1 cellular context compared by ENCODE assay signal in the genomic region with DNA sequence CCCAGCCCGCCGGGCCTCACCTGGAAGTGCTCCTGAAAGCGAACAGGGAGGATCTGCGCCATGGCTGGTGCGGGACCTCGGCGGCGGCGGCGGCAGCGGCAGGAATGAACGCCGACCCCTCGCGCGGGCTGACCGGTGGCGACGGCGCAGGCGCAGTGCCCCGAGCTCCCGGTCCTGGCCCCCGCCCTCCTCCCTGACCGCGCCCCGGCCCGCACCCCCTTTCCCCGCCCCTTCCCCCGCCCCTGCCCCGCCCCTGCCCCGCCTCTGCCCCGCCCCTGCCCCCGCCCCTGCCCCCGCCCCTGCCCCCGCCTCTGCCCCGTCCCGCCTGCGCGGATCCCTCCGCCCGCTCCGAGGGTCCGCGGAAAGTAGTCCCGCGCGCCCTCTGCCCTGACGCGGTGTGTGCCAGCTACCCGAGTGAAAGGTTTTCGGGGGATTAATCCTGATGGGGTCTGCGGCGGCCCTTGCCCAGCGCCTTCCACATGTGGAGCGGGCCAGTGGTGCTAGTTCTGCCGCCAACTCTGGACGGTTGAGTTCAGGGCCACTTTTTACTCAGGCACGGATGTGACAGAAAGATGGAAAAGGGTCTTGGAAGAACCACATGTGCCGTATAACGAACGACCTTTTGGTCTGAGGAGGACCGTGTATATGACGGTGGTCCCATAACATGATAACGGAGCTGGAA.
TF ChIP-seq lines count a peak whose summit lies in the region.

Gene CLTCL1 (minus strand): TSS at position 140 of the 682 bp plus-strand sequence. CDS start 78 bp downstream, at position 62.

TF ChIP-seq in H1, 55 proteins besides CTCF, POLR2A, EP300 and RAD21:
- TF ChIP-seq TAF7 (optimal IDR thresholded peaks at IDR 0.05; ENCODE audit: borderline replicate concordance, low read depth, low read length) (peak; percentile 5), TAF1 (IDR thresholded peaks at IDR 0.05; ENCODE audit: low read depth, low read length) (peak; percentile 86), RBBP5 (IDR thresholded peaks at IDR 0.05; ENCODE audit: borderline replicate concordance, low read depth, low read length) (peak; percentile 78; the same call in 1 of the 2 replicates), TEAD4 (IDR thresholded peaks at IDR 0.05; ENCODE audit: low read depth, low read length) (no peak), CREB1 (IDR thresholded peaks at IDR 0.05) (peak; percentile 45; the same call in 1 of the 2 replicates), SP1 (IDR thresholded peaks at IDR 0.05; ENCODE audit: low read depth, low read length) (peak; percentile 61; the same call in 1 of the 2 replicates), TBP (IDR thresholded peaks at IDR 0.05; ENCODE audit: low read depth, low read length) (peak; percentile 23; the same call in 1 of the 2 replicates), CHD2 (IDR thresholded peaks at IDR 0.05; ENCODE audit: low read length) (peak; percentile 87), NRF1 (IDR thresholded peaks at IDR 0.05; ENCODE audit: low read depth, low read length) (peak; percentile 36; the same call in 1 of the 2 replicates), GABPA (IDR thresholded peaks at IDR 0.05; ENCODE audit: borderline replicate concordance, insufficient read depth, low read length) (no peak), KDM4A (IDR thresholded peaks at IDR 0.05; ENCODE audit: low read depth, low read length, severe bottlenecking) (peak; percentile 72), RFX5 (IDR thresholded peaks at IDR 0.05; ENCODE audit: borderline replicate concordance, low read depth, low read length) (no peak), POLR2AphosphoS5 (IDR thresholded peaks at IDR 0.05; ENCODE audit: low read depth, low read length) (peak; percentile 48; the same call in 1 of the 2 replicates), MAX (IDR thresholded peaks at IDR 0.05) (peak; percentile 43; the same call in 1 of the 2 replicates), HDAC2 (IDR thresholded peaks at IDR 0.05; ENCODE audit: borderline replicate concordance in 1 of 2, low read depth in 2 of 2, low read length in 2 of 2) (no peak), CBX8 (IDR thresholded peaks at IDR 0.05; ENCODE audit: borderline replicate concordance, low read depth, low read length) (no peak), PHF8 (conservative IDR thresholded peaks at IDR 0.05; ENCODE audit: low read depth, low read length) (0 out of 2 replicates have a peak, but pooled peaks have one; percentile 57), SIN3A (conservative IDR thresholded peaks at IDR 0.05 in 1 of 2, IDR thresholded peaks at IDR 0.05 in 1 of 2; ENCODE audit: low read depth in 1 of 2, low read length in 2 of 2) (0 out of 4 replicates have a peak, but pooled peaks of 1 of the 2 experiments have one; percentile 17), KDM5A (IDR thresholded peaks at IDR 0.05; ENCODE audit: low read length) (no peak)
- TF ChIP-seq, protein P1, sequence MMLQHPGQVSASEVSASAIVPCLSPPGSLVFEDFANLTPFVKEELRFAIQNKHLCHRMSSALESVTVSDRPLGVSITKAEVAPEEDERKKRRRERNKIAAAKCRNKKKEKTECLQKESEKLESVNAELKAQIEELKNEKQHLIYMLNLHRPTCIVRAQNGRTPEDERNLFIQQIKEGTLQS (IDR thresholded peaks at IDR 0.05; ENCODE audit: insufficient read depth, low read depth, low read length), result no peak
- TF ChIP-seq, protein P2, sequence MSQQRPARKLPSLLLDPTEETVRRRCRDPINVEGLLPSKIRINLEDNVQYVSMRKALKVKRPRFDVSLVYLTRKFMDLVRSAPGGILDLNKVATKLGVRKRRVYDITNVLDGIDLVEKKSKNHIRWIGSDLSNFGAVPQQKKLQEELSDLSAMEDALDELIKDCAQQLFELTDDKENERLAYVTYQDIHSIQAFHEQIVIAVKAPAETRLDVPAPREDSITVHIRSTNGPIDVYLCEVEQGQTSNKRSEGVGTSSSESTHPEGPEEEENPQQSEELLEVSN (IDR thresholded peaks at IDR 0.05), result 0 out of 2 replicates have a peak, but pooled peaks have one; percentile 12
